In genomic region chr7:136009488-136010079, GRCh38 we compare ENCODE assay signal across 8 cellular contexts. TPM values are rescaled to one million over a fixed set of nuclear protein-coding genes. Genes with fewer than 3 reads are reported as not detected.
DNase-seq lines count a peak whose midpoint lies in the region; ATAC-seq, FAIRE-seq and TF ChIP-seq lines count a peak whose summit lies in the region.

No MANE protein-coding gene starts in this region.

- no peaks in the 10 kb centered on the region for H3F3A ChIP-seq in OCI-LY1 (ENCODE audit: insufficient read depth, low read length)

- TF ChIP-seq CTCF in D721Med (IDR thresholded peaks at IDR 0.05; ENCODE audit: insufficient read depth, missing control alignments) (peak; percentile 70), OCI-LY1 (IDR thresholded peaks at IDR 0.05; ENCODE audit: low read length) (peak; percentile 96), mucosa of descending colon (IDR thresholded peaks at IDR 0.05) (peak; percentile 45)

- H4K20me1 ChIP-seq in OCI-LY1 (ENCODE audit: insufficient read depth, low read length): no peaks in the 10 kb centered on the region

- H3K9me3 Mint-ChIP-seq in stimulated activated naive CD8-positive, alpha-beta T cell treated with anti-CD3 and anti-CD28 coated beads, Interleukin-15, amount 100 ng/mL, for 72 hours: peaks cover 0 to 6% of the 10 kb centered on the region in 2 donors

- H3K27ac Mint-ChIP-seq in stimulated activated naive CD8-positive, alpha-beta T cell treated with anti-CD3 and anti-CD28 coated beads, Interleukin-15, amount 100 ng/mL, for 72 hours: no peak overlapping the region

- H3K9ac ChIP-seq in OCI-LY1 (ENCODE audit: low read length): no peak overlapping the region

- intact Hi-C loops in mucosa of descending colon (cut with DNase I, micrococcal nuclease): loop anchor here (1.0 to 5.0 kb wide), 2 partner anchors 207 to 208 kb away; no protein-coding TSS in a partner anchor

- no peaks in the 10 kb centered on the region for H3K4me1 ChIP-seq in OCI-LY1 (ENCODE audit: insufficient read depth, low read length, severe bottlenecking)
- H3K4me1 ChIP-seq in mucosa of descending colon (ENCODE audit: low read depth): no peaks in the 10 kb centered on the region

- no peak overlapping the region for H3K4me2 ChIP-seq in OCI-LY1 (ENCODE audit: low read length)

- H3K4me1 Mint-ChIP-seq in stimulated activated naive CD8-positive, alpha-beta T cell treated with anti-CD3 and anti-CD28 coated beads, Interleukin-15, amount 100 ng/mL, for 72 hours: peaks cover 7% of the 10 kb centered on the region

- H3K9me2 ChIP-seq in OCI-LY1 (ENCODE audit: low read depth, low read length): no peaks in the 10 kb centered on the region

- H2AFZ ChIP-seq in OCI-LY1 (ENCODE audit: low read length): no peak overlapping the region

- H3K4me3 ChIP-seq in OCI-LY1 (ENCODE audit: low read depth, low read length, poor library complexity, severe bottlenecking): no peak overlapping the region
- no peak overlapping the region for H3K4me3 ChIP-seq in mucosa of descending colon

- H3K36me3 ChIP-seq in OCI-LY1 (ENCODE audit: insufficient read depth, low read length) (no peaks in the 10 kb centered on the region; the same call in 1 of the 2 replicates), mucosa of descending colon (ENCODE audit: low read depth) (no peaks in the 10 kb centered on the region)

- peaks cover 12% of the 10 kb centered on the region for H3K27me3 Mint-ChIP-seq in stimulated activated naive CD8-positive, alpha-beta T cell treated with anti-CD3 and anti-CD28 coated beads, Interleukin-15, amount 100 ng/mL, for 72 hours

- H3K4me3 Mint-ChIP-seq in stimulated activated naive CD8-positive, alpha-beta T cell treated with anti-CD3 and anti-CD28 coated beads, Interleukin-15, amount 100 ng/mL, for 72 hours: no peak overlapping the region

- no peak for DNase-seq in D721Med (ENCODE audit: insufficient read length, low spot score)
- peak; percentile 5 for DNase-seq in HuH-7 (ENCODE audit: low spot score)
- DNase-seq in dermis microvascular lymphatic vessel endothelial cell (ENCODE audit: low read depth in 2 of 2): peak; percentile 18 to 62
- peak in 1 of 3 donors; percentile 16 for DNase-seq in mucosa of descending colon
- DNase-seq in activated CD8-positive, alpha-beta memory T cell treated with anti-CD3 and anti-CD28 coated beads for 24 hours: no peak
- DNase-seq in activated CD8-positive, alpha-beta memory T cell treated with anti-CD3 and anti-CD28 coated beads, Interleukin-2, amount 50 U/mL, for 48 hours: no peak
- no peak for DNase-seq in stimulated activated naive CD8-positive, alpha-beta T cell treated with anti-CD3 and anti-CD28 coated beads, Interleukin-15, amount 100 ng/mL, for 72 hours

- H3K27me3 ChIP-seq in OCI-LY1 (ENCODE audit: insufficient read depth, low read length): no peaks in the 10 kb centered on the region; the same call in 1 of the 2 replicates

- no peak for FAIRE-seq in D721Med (lab: Jason Lieb, UNC)

- ATAC-seq in mucosa of descending colon: no peak
- no peak for ATAC-seq in stimulated activated naive CD8-positive, alpha-beta T cell treated with anti-CD3 and anti-CD28 coated beads, Interleukin-15, amount 100 ng/mL, for 72 hours

- no peak overlapping the region for H3K27ac ChIP-seq in OCI-LY1 (ENCODE audit: low read depth, low read length, poor library complexity, severe bottlenecking)

- H3K9me3 ChIP-seq in OCI-LY1 (ENCODE audit: low read length) (no peaks in the 10 kb centered on the region), mucosa of descending colon (no peaks in the 10 kb centered on the region)

- no peaks in the 10 kb centered on the region for H3K79me2 ChIP-seq in OCI-LY1 (ENCODE audit: insufficient read depth, low read length)

RNA-seq across cellular contexts. Expression of gene MTPN, which starts 32.4 kb away (rescaled TPM):
- total RNA-seq in dermis microvascular lymphatic vessel endothelial cell: 108 TPM in 2 replicates
- total RNA-seq in mucosa of descending colon: 10 to 100 TPM; 93.1 to 97.9 (median 97.0) TPM

Comparison
In these comparisons a context has a peak if more than half of its experiments do, and no peak if none do; other contexts are left out.
1. DNase-seq: peak in HuH-7 (single experiment) and dermis microvascular lymphatic vessel endothelial cell (2 of 2); none in D721Med (single experiment), activated CD8-positive, alpha-beta memory T cell treated with anti-CD3 and anti-CD28 coated beads for 24 hours (single experiment), activated CD8-positive, alpha-beta memory T cell treated with anti-CD3 and anti-CD28 coated beads, Interleukin-2, amount 50 U/mL, for 48 hours (single experiment) and stimulated activated naive CD8-positive, alpha-beta T cell treated with anti-CD3 and anti-CD28 coated beads, Interleukin-15, amount 100 ng/mL, for 72 hours (0 of 2).
2. CTCF ChIP-seq: peak in every context shown above with its lines; median percentile 96 in OCI-LY1; 70 in D721Med; 45 in mucosa of descending colon.